ENCODE assay signal across 18 cellular contexts in genomic region chr5:175448276-175448675, GRCh38. TPM values are rescaled to one million over a fixed set of nuclear protein-coding genes. Genes with fewer than 3 reads are reported as not detected.
A peak's percentile ranks its signal among the peaks of the same experiment; 100 is the strongest.
DNase-seq lines count a peak whose midpoint lies in the region; ATAC-seq lines count a peak whose summit lies in the region.
"Had no signal": no experiment of that assay in that cellular context is flagged by ENCODE, and none has a peak within 500 bp of the region (broad histone marks: within the 10 kb centered on the region; RNA-seq: fewer than 3 reads in every experiment).

No MANE protein-coding gene starts in this region.

- H2BK5ac ChIP-seq in mesendoderm (ENCODE audit: low read length) = no peak overlapping the region

- DNase-seq in M059J (ENCODE audit: low read depth) = peak; percentile 25
- peak in 1 of 2 experiments; percentile 64 for DNase-seq in SJCRH30
- DNase-seq in mesendoderm = peak; percentile 15
- no peak for DNase-seq in NCI-H2171 treated with DMSO at 0.1 percent for 48 hours (lab: John Stamatoyannopoulos, UW)
- no peak for DNase-seq in MV-4-11 (lab: John Stamatoyannopoulos, UW)
- DNase-seq: BE2C; CD4-positive, alpha-beta memory T cell; COR-L47; DMS153; DMS79 treated with DMSO at 0.1 percent for 48 hours; EL; GOT3; HCEC 1CT; HFFc6 had no signal

- H3K79me2 ChIP-seq in mesendoderm (ENCODE audit: control insufficient read depth, insufficient read depth, low read length) = no peaks in the 10 kb centered on the region

- ATAC-seq in GM19455 (IDR thresholded peaks at IDR 0.05; ENCODE audit: unreplicated experiment) = no peak
- ATAC-seq: A549 had no signal

- no peak overlapping the region for H2BK120ac ChIP-seq in mesendoderm (ENCODE audit: low read depth, low read length)

- WGBS in mesendoderm (ENCODE audit: extremely low coverage, insufficient coverage, low lambda C conversion rate) = no CpG with 5 or more reads among the region's 3 CpGs

- no peaks in the 10 kb centered on the region for H3K9me3 ChIP-seq in SJCRH30 (replicated peaks)
- H3K9me3 ChIP-seq: A549, BE2C had no signal

- H2BK15ac ChIP-seq in mesendoderm (replicated peaks; ENCODE audit: low read depth) = no peak overlapping the region

- H2AK5ac ChIP-seq in mesendoderm (ENCODE audit: low read length) = no peak overlapping the region

- H3K36me3 ChIP-seq in SJCRH30 = no peaks in the 10 kb centered on the region
- no peaks in the 10 kb centered on the region for H3K36me3 ChIP-seq in mesendoderm (ENCODE audit: control insufficient read depth, insufficient read depth, low read length)
- H3K36me3 ChIP-seq: BE2C had no signal

- no peak overlapping the region for H3K9ac ChIP-seq in mesendoderm (ENCODE audit: low read length)

- no peaks in the 10 kb centered on the region for H3K79me1 ChIP-seq in mesendoderm (ENCODE audit: low read length)

- H3K56ac ChIP-seq in mesendoderm (ENCODE audit: low read length) = no peak overlapping the region

- H4K8ac ChIP-seq in mesendoderm (ENCODE audit: low read depth, low read length) = no peak overlapping the region

- H3K4me3 ChIP-seq in SJCRH30 = no peak overlapping the region
- no peak overlapping the region for H3K4me3 ChIP-seq in mesendoderm (ENCODE audit: low read length)
- H3K4me3 ChIP-seq: A549 had no signal

- no peak overlapping the region for H3K4ac ChIP-seq in mesendoderm (ENCODE audit: low read depth, low read length)

- H3K27ac ChIP-seq in SJCRH30 = peak overlapping the region; percentile 36
- no peak overlapping the region for H3K27ac ChIP-seq in mesendoderm (ENCODE audit: low read depth, low read length)
- H3K27ac ChIP-seq: C4-2B had no signal

- H4K5ac ChIP-seq in mesendoderm (ENCODE audit: low read length) = no peak overlapping the region

- H3K4me1 ChIP-seq in SJCRH30 (peaks cover 23% of the 10 kb centered on the region), mesendoderm (ENCODE audit: control insufficient read depth, low read depth, low read length) (peaks cover 4% of the 10 kb centered on the region)
- H3K4me1 ChIP-seq: BE2C had no signal

- H3K23ac ChIP-seq in mesendoderm (ENCODE audit: low read length) = no peak overlapping the region

- H3K18ac ChIP-seq in mesendoderm (ENCODE audit: low read length) = no peak overlapping the region

- H3K4me2 ChIP-seq in mesendoderm (ENCODE audit: low read length) = no peak overlapping the region
- H3K4me2 ChIP-seq: A549 had no signal

- H3K27me3 ChIP-seq in SJCRH30 = no peaks in the 10 kb centered on the region
- peaks cover 6% of the 10 kb centered on the region for H3K27me3 ChIP-seq in mesendoderm (ENCODE audit: insufficient read depth, low read length, poor library complexity)

RNA-seq across cellular contexts. Expression of gene DRD1, which starts 4.3 kb away (rescaled TPM):
- 0.12 and 0.57 TPM in 2 replicates for total RNA-seq in M059J (2014; rRNA removed; shearing (Covaris generic))
- total RNA-seq in SJCRH30 (2014; rRNA removed; shearing (Covaris generic)) = not detected in 2 replicates
- polyA plus RNA-seq in mesendoderm (2013, experiment 1 of 2) = 0.60 TPM
- polyA plus RNA-seq in mesendoderm (2013, experiment 2 of 2) = 0.57 TPM
- total RNA-seq: CD4-positive, alpha-beta memory T cell; HFFc6; HT1080 had no signal
- polyA plus RNA-seq: CD4-positive, alpha-beta memory T cell had no signal

RNA-seq across cellular contexts. Expression of gene SFXN1, which starts 30.1 kb away (rescaled TPM):
- 156 and 162 TPM in 2 replicates for total RNA-seq in M059J (2014; rRNA removed; shearing (Covaris generic))
- total RNA-seq in SJCRH30 (2014; rRNA removed; shearing (Covaris generic)) = 181 and 187 TPM in 2 replicates
- polyA plus RNA-seq in mesendoderm (2013, experiment 1 of 2) = 63.6 TPM
- polyA plus RNA-seq in mesendoderm (2013, experiment 2 of 2) = 68.6 TPM

Comparison
In these comparisons a context has a peak if more than half of its experiments do, and no peak if none do; other contexts are left out.
1. DNase-seq: peak in M059J (single experiment) and mesendoderm (single experiment); none in NCI-H2171 treated with DMSO at 0.1 percent for 48 hours (single experiment) and MV-4-11 (single experiment).